25 cellular contexts compared by ENCODE assay signal in genomic region chr3:1632128-1632527, GRCh38.
"Had no signal": no experiment of that assay in that cellular context is flagged by ENCODE, and none has a peak within 500 bp of the region (broad histone marks: within the 10 kb centered on the region; RNA-seq: fewer than 3 reads in every experiment).

No MANE protein-coding gene starts in this region.

- H3K9ac ChIP-seq: neural progenitor cell, parathyroid adenoma had no signal

- H3K27ac ChIP-seq: neural progenitor cell, ovary, parathyroid adenoma, psoas muscle, right lobe of liver, sigmoid colon, stomach, thoracic aorta, thyroid gland, tibial nerve, upper lobe of right lung, uterus had no signal

- H3K36me3 ChIP-seq: neural progenitor cell, ovary, right lobe of liver, sigmoid colon, stomach, thoracic aorta, thyroid gland, tibial nerve, upper lobe of right lung, uterus had no signal

- H3K9me3 ChIP-seq: ovary, psoas muscle, right lobe of liver, sigmoid colon, thoracic aorta, thyroid gland, tibial nerve, upper lobe of right lung, uterus had no signal

- H3K4me1 ChIP-seq: neural progenitor cell, parathyroid adenoma, psoas muscle, right lobe of liver, sigmoid colon, stomach, thyroid gland, tibial nerve, upper lobe of right lung, uterus had no signal

- DNase-seq: naive thymus-derived CD8-positive, alpha-beta T cell; nephron progenitor cell; occipital lobe; ovary; psoas muscle; right cardiac atrium; right lobe of liver; sigmoid colon; small intestine; stimulated activated CD4-positive, alpha-beta T cell treated with anti-CD3 and anti-CD28 coated beads, Interleukin-15, amount 100 ng/mL, for 24 hours; stimulated activated CD4-positive, alpha-beta T cell treated with anti-CD3 and anti-CD28 coated beads, Interleukin-2, amount 100 ng/mL, for 24 hours; stimulated activated CD4-positive, alpha-beta T cell treated with anti-CD3 and anti-CD28 coated beads, Interleukin-2, amount 100 ng/mL, for 48 hours; stimulated activated CD4-positive, alpha-beta T cell treated with anti-CD3 and anti-CD28 coated beads, Interleukin-4, amount 100 ng/mL, for 24 hours; stimulated activated naive B cell treated with anti-CD40 and anti-IgM and Interleukin-4, amounts not matched to agents 10 μg/mL and 1 μg/mL and 100 μg/mL, for 72 hours; stimulated activated naive CD4-positive, alpha-beta T cell treated with Interleukin-2 at 50 U/mL for 16 hours; stomach; thyroid gland; upper lobe of right lung; uterus had no signal

- ATAC-seq: naive thymus-derived CD8-positive, alpha-beta T cell; natural killer cell treated with Interleukin-12 subunit alpha and Interleukin-12 subunit beta and Interleukin-15 and Interleukin-18, amount 100 ng/mL, for 72 hours; psoas muscle; right cardiac atrium; right lobe of liver; stimulated activated effector memory CD8-positive, alpha-beta T cell treated with anti-CD3 and anti-CD28 coated beads, Interleukin-12 subunit alpha, Interleukin-12 subunit beta, amount 100 ng/mL, for 72 hours; stimulated activated naive B cell treated with anti-CD40 and anti-IgM and Interleukin-4, amounts not matched to agents 10 μg/mL and 1 μg/mL and 100 μg/mL, for 72 hours; upper lobe of right lung had no signal

- H3K4me3 ChIP-seq: neural progenitor cell, ovary, psoas muscle, right lobe of liver, sigmoid colon, stomach, thoracic aorta, thyroid gland, tibial nerve, upper lobe of right lung, uterus had no signal

- H3K27me3 ChIP-seq: neural progenitor cell, ovary, right lobe of liver, sigmoid colon, stomach, thyroid gland, tibial nerve, upper lobe of right lung, uterus had no signal
